ENCODE assay signal across 8 cellular contexts in genomic region chr11:65524747-65525658, GRCh38. TPM values are rescaled to one million over a fixed set of nuclear protein-coding genes. Genes with fewer than 3 reads are reported as not detected.
DNase-seq lines count a peak whose midpoint lies in the region; ATAC-seq and TF ChIP-seq lines count a peak whose summit lies in the region.

Gene SCYL1 (plus strand): TSS chr11:65525083. CDS start chr11:65525154, 71 bp downstream.

- H3K4me3 ChIP-seq in HUES6 (ENCODE audit: low read depth, low read length) (peak within 1 kb of the TSS; percentile 92), cardiac muscle cell (peak within 1 kb of the TSS; percentile 99), tibial nerve (peak within 1 kb of the TSS; percentile 75 to 99 (median 95))

- H3K9ac ChIP-seq in HUES6 (ENCODE audit: low read length): peak within 1 kb of the TSS; percentile 81

- H3K4me1 ChIP-seq in HUES6 (ENCODE audit: control insufficient read depth, insufficient read depth, low read length) (peaks cover 13% of the 10 kb centered on the region), cardiac muscle cell (ENCODE audit: low read depth) (peaks cover 31% of the 10 kb centered on the region), tibial nerve (peaks cover 0 to 54% (median 26%) of the 10 kb centered on the region in 4 donors)

- TF ChIP-seq CTCF in AG09319 (IDR thresholded peaks at IDR 0.05; ENCODE audit: low read depth, low read length) (no peak), cardiac muscle cell (IDR thresholded peaks at IDR 0.05; ENCODE audit: low read depth, low read length) (no peak), tibial nerve (IDR thresholded peaks at IDR 0.05) (peak in 2 of 5 experiments; percentile 34 to 35)

- peak; percentile 38 to 80 for TF ChIP-seq POLR2A in tibial nerve (IDR thresholded peaks at IDR 0.05)

- H3K27me3 ChIP-seq in HUES6 (ENCODE audit: control insufficient read depth, insufficient read depth, low read length) (no peaks in the 10 kb centered on the region), cardiac muscle cell (no peaks in the 10 kb centered on the region), tibial nerve (no peaks in the 10 kb centered on the region)

- H3K36me3 ChIP-seq in HUES6 (ENCODE audit: control insufficient read depth, insufficient read depth, low read length) (peaks cover 28% of the 10 kb centered on the region), cardiac muscle cell (peaks cover 8% of the 10 kb centered on the region), tibial nerve (peaks cover 0 to 31% (median 0%) of the 10 kb centered on the region in 3 donors)

- TF ChIP-seq EP300 in tibial nerve (IDR thresholded peaks at IDR 0.05): peak in 1 of 2 donors; percentile 82

- 0 to 1% methylated on average over 6 to 42 of the region's 87 CpGs for WGBS in tibial nerve, 2 donors

- no peaks in the 10 kb centered on the region for H3K9me3 ChIP-seq in HUES6 (ENCODE audit: control insufficient read depth, insufficient read depth, low read depth, low read length)
- no peaks in the 10 kb centered on the region for H3K9me3 ChIP-seq in cardiac muscle cell (ENCODE audit: low read depth)
- H3K9me3 ChIP-seq in tibial nerve: no peaks in the 10 kb centered on the region

- H3K27ac ChIP-seq in HUES6 (ENCODE audit: low read depth, low read length) (peak within 1 kb of the TSS; percentile 88; the same call in 1 of the 2 replicates), cardiac muscle cell (peak within 1 kb of the TSS; percentile 98), tibial nerve (peak within 1 kb of the TSS; percentile 94 to 97 (median 95))

- peak; percentile 66 for ATAC-seq in GM19035 (IDR thresholded peaks at IDR 0.05; ENCODE audit: unreplicated experiment)

- DNase-seq in AG09319 (ENCODE audit: extremely low read depth, low read depth) (peak; percentile 77), T follicular helper cell (ENCODE audit: low read depth) (peak; percentile 79), cardiac muscle cell (ENCODE audit: low read depth in 1 of 2, low spot score in 1 of 2) (peak; percentile 88 to 90), pons (ENCODE audit: low spot score) (peak; percentile 67), tibial nerve (ENCODE audit: low spot score in 2 of 2) (peak; percentile 68 to 74)
- DNase-seq in activated naive CD8-positive, alpha-beta T cell treated with anti-CD3 and anti-CD28 coated beads, Interleukin-2, amount 50 U/mL, for 16 hours (ENCODE audit: low read depth, low spot score): peak; percentile 57

RNA-seq across cellular contexts. Expression of gene SCYL1, which starts in this region (rescaled TPM):
- total RNA-seq in cardiac muscle cell (157 and 168 TPM in 2 replicates), tibial nerve (100 to 1,000 TPM; 109 to 128 (median 112) TPM)
- 139 and 146 TPM in 2 replicates for polyA plus RNA-seq in cardiac muscle cell

Comparison
In these comparisons a context has a peak if more than half of its experiments do, and no peak if none do; other contexts are left out.
1. Peak in every context shown above with its lines: DNase-seq, ATAC-seq, H3K4me3 ChIP-seq and H3K27ac ChIP-seq.